In the genomic region with DNA sequence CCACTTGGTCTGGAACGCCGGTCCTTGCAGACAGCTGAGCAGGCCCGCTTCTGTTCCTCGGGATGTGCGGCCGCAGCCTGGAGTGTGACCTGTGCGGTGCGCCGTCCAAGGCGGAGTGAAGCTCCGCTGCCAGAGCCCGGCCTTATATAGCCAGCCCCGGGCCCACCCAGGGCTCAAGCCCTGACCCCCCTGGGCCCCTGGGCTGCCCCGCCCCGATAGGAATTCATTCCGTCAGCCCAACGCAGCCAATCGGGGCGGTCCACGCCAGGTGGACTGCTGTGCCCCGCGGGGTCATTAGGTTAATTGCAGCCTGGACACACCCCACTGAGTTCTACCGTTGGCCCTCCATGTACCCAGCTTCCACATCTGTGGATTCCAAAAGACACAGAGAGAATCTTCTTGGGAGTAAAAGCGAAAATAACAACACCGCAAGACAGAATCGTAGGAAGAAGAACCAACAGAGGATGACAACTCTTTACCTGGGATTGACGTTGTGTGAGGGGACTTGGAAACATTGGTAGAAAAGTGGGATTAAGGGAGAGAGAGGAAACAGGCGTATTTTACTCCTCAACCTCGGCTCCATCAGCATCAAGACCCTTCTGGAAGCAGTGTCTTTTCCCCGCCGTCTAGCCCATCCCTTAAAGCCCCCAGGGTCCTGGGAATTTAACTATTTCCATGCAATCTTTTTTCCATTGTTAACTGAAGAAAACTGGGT, we compare ENCODE assay signal across 10 cellular contexts. TPM values are rescaled to one million over a fixed set of nuclear protein-coding genes. Genes with fewer than 3 reads are reported as not detected.
DNase-seq lines count a peak whose midpoint lies in the region; ATAC-seq and TF ChIP-seq lines count a peak whose summit lies in the region.
"Not testable (repeated sequence)": the region's sequence is repeated elsewhere in the genome, so short reads cannot be mapped to it uniquely, and the experiment has no call there.
"Had no signal": no experiment of that assay in that cellular context is flagged by ENCODE, and none has a peak within 500 bp of the region (broad histone marks: within the 10 kb centered on the region; RNA-seq: fewer than 3 reads in every experiment).

No MANE protein-coding gene starts in this region.

- CTCF ChIA-PET in activated CD8-positive, alpha-beta T cell treated with anti-CD3 and anti-CD28 coated beads, Interleukin-2, amount 10 ng/mL, durations not matched to agents 7 days and 5 days (lab: Charles Lee); naive thymus-derived CD4-positive, alpha-beta T cell (lab: Charles Lee): not testable (repeated sequence)

- not testable (repeated sequence) for H3K4me3 Mint-ChIP-seq in activated CD8-positive, alpha-beta T cell treated with anti-CD3 and anti-CD28 coated beads, Interleukin-2, amount 10 ng/mL, durations not matched to agents 7 days and 5 days; central memory CD8-positive, alpha-beta T cell; naive thymus-derived CD4-positive, alpha-beta T cell

- H3K36me3 ChIP-seq in heart left ventricle; naive thymus-derived CD4-positive, alpha-beta T cell (ENCODE audit: control insufficient read depth in 2 of 3, insufficient read depth in 3 of 3, low read length in 3 of 3); aorta (ENCODE audit: control insufficient read depth in 1 of 2, insufficient read depth in 2 of 2, low read length in 1 of 2): not testable (repeated sequence)

- H3K27me3 ChIP-seq in heart left ventricle; naive thymus-derived CD4-positive, alpha-beta T cell (ENCODE audit: control insufficient read depth in 2 of 2, insufficient read depth in 2 of 2, low read length in 2 of 2); aorta (ENCODE audit: control insufficient read depth in 1 of 2, insufficient read depth in 2 of 2, low read length in 1 of 2): not testable (repeated sequence)

- WGBS in heart left ventricle, 4 donors: 74 to 92% (median 90%) methylated on average over 4 to 8 of the region's 31 CpGs; no CpG with 5 or more reads in 1 of the 4 donors
- 85 to 86% methylated on average over 8 of the region's 31 CpGs for WGBS in aorta, 2 donors

- H3K36me3 Mint-ChIP-seq in activated CD8-positive, alpha-beta T cell treated with anti-CD3 and anti-CD28 coated beads, Interleukin-2, amount 10 ng/mL, durations not matched to agents 7 days and 5 days (ENCODE audit: low read depth); central memory CD8-positive, alpha-beta T cell (ENCODE audit: insufficient read depth); naive thymus-derived CD4-positive, alpha-beta T cell: not testable (repeated sequence)

- not testable (repeated sequence) for TF ChIP-seq CTCF in NB4 (IDR thresholded peaks at IDR 0.05; ENCODE audit: low read depth, low read length); heart left ventricle (IDR thresholded peaks at IDR 0.05)

- peak; percentile 14 for DNase-seq in NB4 (ENCODE audit: low read depth)
- not testable (repeated sequence) for DNase-seq in activated CD8-positive, alpha-beta T cell treated with anti-CD3 and anti-CD28 coated beads, Interleukin-2, amount 10 ng/mL, durations not matched to agents 7 days and 5 days; central memory CD8-positive, alpha-beta T cell (ENCODE audit: low spot score in 2 of 2); heart left ventricle; left lobe of liver (ENCODE audit: low spot score); sciatic nerve (ENCODE audit: low spot score); aorta
- peak in 1 of 9 donors; percentile 10 for DNase-seq in naive thymus-derived CD4-positive, alpha-beta T cell

- ATAC-seq in activated CD8-positive, alpha-beta T cell treated with anti-CD3 and anti-CD28 coated beads, Interleukin-2, amount 10 ng/mL, durations not matched to agents 7 days and 5 days: peak; percentile 20
- ATAC-seq in central memory CD8-positive, alpha-beta T cell (replicated peaks; ENCODE audit: extremely low read depth, poor library complexity, severe bottlenecking): peak; percentile 7
- peak in 3 of 4 donors; percentile 32 to 69 (median 35) for ATAC-seq in heart left ventricle
- peak; percentile 25 for ATAC-seq in left lobe of liver
- ATAC-seq in naive thymus-derived CD4-positive, alpha-beta T cell: peak; percentile 35
- peak; percentile 35 for ATAC-seq in sciatic nerve
- peak; percentile 55 for ATAC-seq in aorta (ENCODE audit: low FRiP score)

- H3K27ac Mint-ChIP-seq in activated CD8-positive, alpha-beta T cell treated with anti-CD3 and anti-CD28 coated beads, Interleukin-2, amount 10 ng/mL, durations not matched to agents 7 days and 5 days; central memory CD8-positive, alpha-beta T cell (ENCODE audit: low read depth); naive thymus-derived CD4-positive, alpha-beta T cell: not testable (repeated sequence)

- intact Hi-C loops in heart left ventricle (cut with DNase I); naive thymus-derived CD4-positive, alpha-beta T cell (cut with micrococcal nuclease); sciatic nerve (cut with DNase I); aorta (cut with DNase I): not testable (repeated sequence)

- H3K4me1 ChIP-seq in heart left ventricle; naive thymus-derived CD4-positive, alpha-beta T cell (ENCODE audit: control insufficient read depth in 2 of 2, insufficient read depth in 2 of 2, low read length in 2 of 2); aorta (ENCODE audit: control insufficient read depth in 1 of 2, insufficient read depth in 2 of 2, low read length in 2 of 2): not testable (repeated sequence)

- not testable (repeated sequence) for TF ChIP-seq POLR2A in NB4 (IDR thresholded peaks at IDR 0.05; ENCODE audit: extremely low read depth, insufficient read length); heart left ventricle (IDR thresholded peaks at IDR 0.05)

- not testable (repeated sequence) for H3K9me3 ChIP-seq in heart left ventricle; naive thymus-derived CD4-positive, alpha-beta T cell (ENCODE audit: control insufficient read depth in 2 of 3, low read length in 3 of 3); aorta (ENCODE audit: control insufficient read depth, low read length)

- not testable (repeated sequence) for H3K4me1 Mint-ChIP-seq in activated CD8-positive, alpha-beta T cell treated with anti-CD3 and anti-CD28 coated beads, Interleukin-2, amount 10 ng/mL, durations not matched to agents 7 days and 5 days (ENCODE audit: low read depth); central memory CD8-positive, alpha-beta T cell; naive thymus-derived CD4-positive, alpha-beta T cell

- not testable (repeated sequence) for H3K27ac ChIP-seq in heart left ventricle; naive thymus-derived CD4-positive, alpha-beta T cell (ENCODE audit: low read depth, low read length); aorta (ENCODE audit: low read depth in 1 of 2, low read length in 2 of 2)

- H3K4me3 ChIP-seq in NB4 (ENCODE audit: low read depth, low read length); heart left ventricle; naive thymus-derived CD4-positive, alpha-beta T cell (ENCODE audit: low read length); aorta (ENCODE audit: low read length in 2 of 2): not testable (repeated sequence)

- POLR2A ChIA-PET in activated CD8-positive, alpha-beta T cell treated with anti-CD3 and anti-CD28 coated beads, Interleukin-2, amount 10 ng/mL, durations not matched to agents 7 days and 5 days (lab: Charles Lee); naive thymus-derived CD4-positive, alpha-beta T cell (lab: Charles Lee): not testable (repeated sequence)

- H3K9me3 Mint-ChIP-seq in activated CD8-positive, alpha-beta T cell treated with anti-CD3 and anti-CD28 coated beads, Interleukin-2, amount 10 ng/mL, durations not matched to agents 7 days and 5 days (ENCODE audit: insufficient read depth): peaks cover 13% of the 10 kb centered on the region
- not testable (repeated sequence) for H3K9me3 Mint-ChIP-seq in central memory CD8-positive, alpha-beta T cell
- peaks cover 0 to 19% (median 7%) of the 10 kb centered on the region in 11 donors for H3K9me3 Mint-ChIP-seq in naive thymus-derived CD4-positive, alpha-beta T cell

- not testable (repeated sequence) for H3K27me3 Mint-ChIP-seq in activated CD8-positive, alpha-beta T cell treated with anti-CD3 and anti-CD28 coated beads, Interleukin-2, amount 10 ng/mL, durations not matched to agents 7 days and 5 days (ENCODE audit: low read depth); naive thymus-derived CD4-positive, alpha-beta T cell
- H3K27me3 Mint-ChIP-seq in central memory CD8-positive, alpha-beta T cell: peaks cover 13% of the 10 kb centered on the region

RNA-seq across cellular contexts. Expression of a gene that starts 47.3 kb away (rescaled TPM):
- total RNA-seq in activated CD8-positive, alpha-beta T cell treated with anti-CD3 and anti-CD28 coated beads, Interleukin-2, amount 10 ng/mL, durations not matched to agents 7 days and 5 days: under 1 TPM; 0.34 to 0.76 TPM
- total RNA-seq in heart left ventricle: 1 to 10 TPM in 8 of 9 donors, under 1 TPM in 1; 0.94 to 5.5 (median 2.0) TPM
- polyA plus RNA-seq in heart left ventricle: 1 to 10 TPM in 1 of 2 donors, under 1 TPM in 1; 0.91 to 3.1 TPM
- 4.5 TPM for total RNA-seq in left lobe of liver
- total RNA-seq in naive thymus-derived CD4-positive, alpha-beta T cell: 1 to 10 TPM; 1.1 to 2.8 (median 1.7) TPM
- polyA plus RNA-seq in naive thymus-derived CD4-positive, alpha-beta T cell: not detected
- total RNA-seq in sciatic nerve: 5.6 TPM
- total RNA-seq in aorta: 1 to 10 TPM; 1.8 to 3.2 TPM
- 1 to 10 TPM; 1.6 to 1.8 TPM for polyA plus RNA-seq in aorta
- total RNA-seq: Caco-2 had no signal
- polyA plus RNA-seq: CD4-positive, alpha-beta memory T cell had no signal

RNA-seq across cellular contexts. Expression of a gene that starts 47.4 kb away (rescaled TPM):
- total RNA-seq in activated CD8-positive, alpha-beta T cell treated with anti-CD3 and anti-CD28 coated beads, Interleukin-2, amount 10 ng/mL, durations not matched to agents 7 days and 5 days: 10 to 100 TPM; 25.7 to 26.0 TPM
- total RNA-seq in heart left ventricle (10 to 100 TPM; 14.8 to 40.7 (median 33.3) TPM), left lobe of liver (13.7 TPM), sciatic nerve (32.7 TPM), aorta (10 to 100 TPM; 40.9 to 45.5 TPM)
- polyA plus RNA-seq in heart left ventricle (1 to 10 TPM; 5.4 to 7.7 TPM), aorta (1 to 10 TPM; 5.0 to 8.9 TPM)
- total RNA-seq in naive thymus-derived CD4-positive, alpha-beta T cell: 10 to 100 TPM; 29.8 to 40.6 (median 36.1) TPM
- polyA plus RNA-seq in naive thymus-derived CD4-positive, alpha-beta T cell: 10 to 100 TPM; 16.3 to 20.8 TPM
